In genomic region chr15:81163961-81164800, GRCh38 we compare ENCODE assay signal across 14 cellular contexts. TPM values are rescaled to one million over a fixed set of nuclear protein-coding genes. Genes with fewer than 3 reads are reported as not detected.
A peak's percentile ranks its signal among the peaks of the same experiment; 100 is the strongest.
DNase-seq lines count a peak whose midpoint lies in the region; ATAC-seq and TF ChIP-seq lines count a peak whose summit lies in the region.
"Had no signal": no experiment of that assay in that cellular context is flagged by ENCODE, and none has a peak within 500 bp of the region (broad histone marks: within the 10 kb centered on the region; RNA-seq: fewer than 3 reads in every experiment).

No MANE protein-coding gene starts in this region.

- ATAC-seq in HG03565 (IDR thresholded peaks at IDR 0.05; ENCODE audit: unreplicated experiment) (no peak), left ventricle myocardium superior (no peak), HG03045 (IDR thresholded peaks at IDR 0.05; ENCODE audit: unreplicated experiment) (no peak)

- intact Hi-C loops in left ventricle myocardium superior (cut with micrococcal nuclease) = no loop called here

- no peak for TF ChIP-seq CTCF in astrocyte of the spinal cord (IDR thresholded peaks at IDR 0.05; ENCODE audit: low read depth, low read length)

- H3K4me3 ChIP-seq in astrocyte of the spinal cord (ENCODE audit: low read depth, low read length) = no peak overlapping the region
- H3K4me3 ChIP-seq: SJCRH30 had no signal

- DNase-seq in AG08396 (ENCODE audit: low spot score) (peak; percentile 83), HuH-7.5 (ENCODE audit: low spot score) (peak; percentile 27), astrocyte of the spinal cord (ENCODE audit: low read depth, low spot score) (peak; percentile 71), iPS-NIHi7 (ENCODE audit: extremely low spot score) (peak; percentile 30), NCI-H2171 (lab: John Stamatoyannopoulos, UW) (no peak), left ventricle myocardium superior (no peak)
- DNase-seq: CD4-positive, alpha-beta T cell; NCI-H2227 treated with DMSO at 0.1 percent for 48 hours; SJCRH30; stimulated activated CD4-positive, alpha-beta T cell treated with anti-CD3 and anti-CD28 coated beads, Interleukin-12 subunit alpha, Interleukin-12 subunit beta, amount 100 ng/mL, for 4 hours; stimulated activated naive CD4-positive, alpha-beta T cell had no signal

- in situ Hi-C loops in astrocyte of the spinal cord (cut with HindIII; ENCODE audit: low sequenced_read_pairs) = no loop called here

RNA-seq across cellular contexts. Expression of gene CFAP161, which starts 30.1 kb away (rescaled TPM):
- 0.94 TPM for total RNA-seq in left ventricle myocardium superior
- total RNA-seq: activated CD8-positive, alpha-beta memory T cell treated with anti-CD3 and anti-CD28 coated beads for 36 hours; CD4-positive, alpha-beta T cell; SJCRH30 had no signal

RNA-seq across cellular contexts. Expression of gene IL16, which starts 32.5 kb away (rescaled TPM):
- total RNA-seq in left ventricle myocardium superior = 5.5 TPM

Comparison
In these comparisons a context has a peak if more than half of its experiments do, and no peak if none do; other contexts are left out.
1. DNase-seq: peak in AG08396 (single experiment), HuH-7.5 (single experiment), astrocyte of the spinal cord (single experiment) and iPS-NIHi7 (single experiment); none in NCI-H2171 (single experiment) and left ventricle myocardium superior (single experiment).